Comparison of ENCODE assay signal across 8 cellular contexts in genomic region chr19:34859325-34859724, GRCh38.
DNase-seq lines count a peak whose midpoint lies in the region; ATAC-seq and TF ChIP-seq lines count a peak whose summit lies in the region.
"Not testable (repeated sequence)": the region's sequence is repeated elsewhere in the genome, so short reads cannot be mapped to it uniquely, and the experiment has no call there.

No MANE protein-coding gene starts in this region.

- not testable (repeated sequence) for H3K27ac ChIP-seq in BLaER1; GM23338 (ENCODE audit: low read depth)

- H3K27ac Mint-ChIP-seq in GM23338; endothelial cell (ENCODE audit: unreplicated experiment): not testable (repeated sequence)
- peak overlapping the region; percentile 65 for H3K27ac Mint-ChIP-seq in T-helper 2 cell treated with Interferon-gamma antibody and Interleukin-4, amounts not matched to agents 5 μg/mL and 100 μg/mL, for 36 hours
- H3K27ac Mint-ChIP-seq in activated CD8-positive, alpha-beta memory T cell treated with anti-CD3 and anti-CD28 coated beads, Interleukin-2, amount 10 ng/mL, durations not matched to agents 7 days and 5 days = peak overlapping the region; percentile 45
- peak overlapping the region; percentile 94 for H3K27ac Mint-ChIP-seq in activated naive CD8-positive, alpha-beta T cell
- peak overlapping the region; percentile 84 to 99 (median 96) for H3K27ac Mint-ChIP-seq in naive thymus-derived CD8-positive, alpha-beta T cell
- H3K27ac Mint-ChIP-seq in stimulated activated naive B cell treated with anti-CD40 and anti-IgM and Interleukin-4, amounts not matched to agents 10 μg/mL and 1 μg/mL and 100 μg/mL, for 72 hours = peak overlapping the region; percentile 42

- not testable (repeated sequence) for H3K27me3 ChIP-seq in BLaER1
- H3K27me3 ChIP-seq in GM23338 (ENCODE audit: insufficient read depth) = peaks cover 16% of the 10 kb centered on the region; the same call in 1 of the 2 replicates

- H3F3A ChIP-seq in GM23338 (replicated peaks; ENCODE audit: low read depth) = not testable (repeated sequence)

- not testable (repeated sequence) for DNase-seq in GM23338 (ENCODE audit: low spot score); T-helper 2 cell treated with Interferon-gamma antibody and Interleukin-4, amounts not matched to agents 5 μg/mL and 100 μg/mL, for 36 hours (ENCODE audit: low spot score); activated CD8-positive, alpha-beta memory T cell treated with anti-CD3 and anti-CD28 coated beads, Interleukin-2, amount 10 ng/mL, durations not matched to agents 7 days and 5 days; endothelial cell (ENCODE audit: low spot score); naive thymus-derived CD8-positive, alpha-beta T cell; stimulated activated naive B cell treated with anti-CD40 and anti-IgM and Interleukin-4, amounts not matched to agents 10 μg/mL and 1 μg/mL and 100 μg/mL, for 72 hours

- H4K20me1 ChIP-seq in BLaER1; GM23338 (replicated peaks; ENCODE audit: insufficient read depth): not testable (repeated sequence)

- not testable (repeated sequence) for H3K27me3 Mint-ChIP-seq in GM23338 (ENCODE audit: insufficient read depth, low read depth, poor library complexity); T-helper 2 cell treated with Interferon-gamma antibody and Interleukin-4, amounts not matched to agents 5 μg/mL and 100 μg/mL, for 36 hours (ENCODE audit: low read depth); activated CD8-positive, alpha-beta memory T cell treated with anti-CD3 and anti-CD28 coated beads, Interleukin-2, amount 10 ng/mL, durations not matched to agents 7 days and 5 days; activated naive CD8-positive, alpha-beta T cell; endothelial cell (ENCODE audit: unreplicated experiment); naive thymus-derived CD8-positive, alpha-beta T cell; stimulated activated naive B cell treated with anti-CD40 and anti-IgM and Interleukin-4, amounts not matched to agents 10 μg/mL and 1 μg/mL and 100 μg/mL, for 72 hours

- not testable (repeated sequence) for H3K9me2 ChIP-seq in GM23338 (ENCODE audit: insufficient read depth)

- CTCF ChIA-PET in activated CD8-positive, alpha-beta memory T cell treated with anti-CD3 and anti-CD28 coated beads, Interleukin-2, amount 10 ng/mL, durations not matched to agents 7 days and 5 days (lab: Charles Lee) = not testable (repeated sequence)

- H3K4me2 ChIP-seq in BLaER1 (peak overlapping the region; percentile 66), GM23338 (peak overlapping the region; percentile 86; the same call in 1 of the 2 replicates)

- H2AFZ ChIP-seq in GM23338 = not testable (repeated sequence)

- H3K4me1 ChIP-seq in BLaER1; GM23338 (ENCODE audit: insufficient read depth): not testable (repeated sequence)

- not testable (repeated sequence) for H3K4me1 Mint-ChIP-seq in GM23338; endothelial cell (ENCODE audit: unreplicated experiment)
- peaks cover 11% of the 10 kb centered on the region for H3K4me1 Mint-ChIP-seq in T-helper 2 cell treated with Interferon-gamma antibody and Interleukin-4, amounts not matched to agents 5 μg/mL and 100 μg/mL, for 36 hours (ENCODE audit: low read depth)
- H3K4me1 Mint-ChIP-seq in activated CD8-positive, alpha-beta memory T cell treated with anti-CD3 and anti-CD28 coated beads, Interleukin-2, amount 10 ng/mL, durations not matched to agents 7 days and 5 days = peaks cover 17% of the 10 kb centered on the region
- peaks cover 45% of the 10 kb centered on the region for H3K4me1 Mint-ChIP-seq in activated naive CD8-positive, alpha-beta T cell (ENCODE audit: low read depth)
- H3K4me1 Mint-ChIP-seq in naive thymus-derived CD8-positive, alpha-beta T cell = peaks cover 26 to 49% (median 45%) of the 10 kb centered on the region in 4 donors
- H3K4me1 Mint-ChIP-seq in stimulated activated naive B cell treated with anti-CD40 and anti-IgM and Interleukin-4, amounts not matched to agents 10 μg/mL and 1 μg/mL and 100 μg/mL, for 72 hours = peaks cover 20 to 21% of the 10 kb centered on the region in 2 donors

- H3K9me3 ChIP-seq in BLaER1 = peaks cover 34% of the 10 kb centered on the region

- peaks cover 15% of the 10 kb centered on the region; the same call in 2 of the 3 replicates for H3K9me3 Mint-ChIP-seq in GM23338
- peaks cover 14% of the 10 kb centered on the region for H3K9me3 Mint-ChIP-seq in T-helper 2 cell treated with Interferon-gamma antibody and Interleukin-4, amounts not matched to agents 5 μg/mL and 100 μg/mL, for 36 hours
- not testable (repeated sequence) for H3K9me3 Mint-ChIP-seq in activated CD8-positive, alpha-beta memory T cell treated with anti-CD3 and anti-CD28 coated beads, Interleukin-2, amount 10 ng/mL, durations not matched to agents 7 days and 5 days (ENCODE audit: low read depth); activated naive CD8-positive, alpha-beta T cell (ENCODE audit: low read depth); endothelial cell (ENCODE audit: unreplicated experiment); stimulated activated naive B cell treated with anti-CD40 and anti-IgM and Interleukin-4, amounts not matched to agents 10 μg/mL and 1 μg/mL and 100 μg/mL, for 72 hours
- H3K9me3 Mint-ChIP-seq in naive thymus-derived CD8-positive, alpha-beta T cell = peaks cover 0 to 34% (median 7%) of the 10 kb centered on the region in 9 donors

- not testable (repeated sequence) for ATAC-seq in GM23338; activated CD8-positive, alpha-beta memory T cell treated with anti-CD3 and anti-CD28 coated beads, Interleukin-2, amount 10 ng/mL, durations not matched to agents 7 days and 5 days; naive thymus-derived CD8-positive, alpha-beta T cell; stimulated activated naive B cell treated with anti-CD40 and anti-IgM and Interleukin-4, amounts not matched to agents 10 μg/mL and 1 μg/mL and 100 μg/mL, for 72 hours (replicated peaks)

- H3K36me3 ChIP-seq in BLaER1 = peaks cover 35% of the 10 kb centered on the region
- not testable (repeated sequence) for H3K36me3 ChIP-seq in GM23338 (ENCODE audit: insufficient read depth)

- H3K4me3 Mint-ChIP-seq in GM23338 = peak overlapping the region; percentile 90
- peak overlapping the region; percentile 91 for H3K4me3 Mint-ChIP-seq in T-helper 2 cell treated with Interferon-gamma antibody and Interleukin-4, amounts not matched to agents 5 μg/mL and 100 μg/mL, for 36 hours
- H3K4me3 Mint-ChIP-seq in activated CD8-positive, alpha-beta memory T cell treated with anti-CD3 and anti-CD28 coated beads, Interleukin-2, amount 10 ng/mL, durations not matched to agents 7 days and 5 days = peak overlapping the region; percentile 90
- H3K4me3 Mint-ChIP-seq in activated naive CD8-positive, alpha-beta T cell = peak overlapping the region; percentile 94
- H3K4me3 Mint-ChIP-seq in endothelial cell (ENCODE audit: unreplicated experiment) = peak overlapping the region; percentile 81
- peak overlapping the region; percentile 88 to 100 (median 96) for H3K4me3 Mint-ChIP-seq in naive thymus-derived CD8-positive, alpha-beta T cell
- H3K4me3 Mint-ChIP-seq in stimulated activated naive B cell treated with anti-CD40 and anti-IgM and Interleukin-4, amounts not matched to agents 10 μg/mL and 1 μg/mL and 100 μg/mL, for 72 hours = peak overlapping the region; percentile 59 to 82

- H3K36me3 Mint-ChIP-seq in GM23338 (ENCODE audit: low read depth); activated CD8-positive, alpha-beta memory T cell treated with anti-CD3 and anti-CD28 coated beads, Interleukin-2, amount 10 ng/mL, durations not matched to agents 7 days and 5 days; endothelial cell (ENCODE audit: low read depth, unreplicated experiment); stimulated activated naive B cell treated with anti-CD40 and anti-IgM and Interleukin-4, amounts not matched to agents 10 μg/mL and 1 μg/mL and 100 μg/mL, for 72 hours: not testable (repeated sequence)
- peaks cover 16% of the 10 kb centered on the region for H3K36me3 Mint-ChIP-seq in T-helper 2 cell treated with Interferon-gamma antibody and Interleukin-4, amounts not matched to agents 5 μg/mL and 100 μg/mL, for 36 hours (ENCODE audit: low read depth)
- H3K36me3 Mint-ChIP-seq in activated naive CD8-positive, alpha-beta T cell = peaks cover 14% of the 10 kb centered on the region
- peaks cover 27 to 43% (median 30%) of the 10 kb centered on the region in 3 donors for H3K36me3 Mint-ChIP-seq in naive thymus-derived CD8-positive, alpha-beta T cell

- TF ChIP-seq CTCF in GM23338 (conservative IDR thresholded peaks at IDR 0.05; ENCODE audit: low read depth in 2 of 2); endothelial cell (IDR thresholded peaks at IDR 0.05; ENCODE audit: unreplicated experiment): not testable (repeated sequence)

- H3K9ac ChIP-seq in BLaER1 = not testable (repeated sequence)

- H3K4me3 ChIP-seq in BLaER1 = peak overlapping the region; percentile 71; the same call in 1 of the 2 replicates
- peak overlapping the region; percentile 72 for H3K4me3 ChIP-seq in GM23338

- H3K79me2 ChIP-seq in GM23338 (replicated peaks; ENCODE audit: insufficient read depth) = not testable (repeated sequence)

- POLR2A ChIA-PET in naive thymus-derived CD8-positive, alpha-beta T cell (lab: Charles Lee) = interaction anchor here (1.1 to 2.4 kb wide), 3 partner anchors 104 to 154 kb away, joined by 4 to 9 read pairs (median 9); no protein-coding TSS in a partner anchor
